Comparison of ENCODE assay signal across 17 cellular contexts in genomic region chr14:71852201-71852600, GRCh38.
DNase-seq lines count a peak whose midpoint lies in the region; ATAC-seq and FAIRE-seq lines count a peak whose summit lies in the region.
"Had no signal": no experiment of that assay in that cellular context is flagged by ENCODE, and none has a peak within 500 bp of the region (broad histone marks: within the 10 kb centered on the region; RNA-seq: fewer than 3 reads in every experiment).

No MANE protein-coding gene starts in this region.

- peak; percentile 31 for DNase-seq in CMK (ENCODE audit: low read depth)
- peak; percentile 66 to 68 for DNase-seq in Kasumi-1 (lab: John Stamatoyannopoulos, UW)
- peak; percentile 4 for DNase-seq in SK-MEL-5 (ENCODE audit: low read depth, low spot score)
- no peak for DNase-seq in left ventricle myocardium superior
- no peak for DNase-seq in GM19239 (ENCODE audit: insufficient read length, low spot score)
- no peak for DNase-seq in activated naive CD4-positive, alpha-beta T cell (lab: John Stamatoyannopoulos, UW)
- DNase-seq in iPS-NIHi7 (ENCODE audit: extremely low spot score) = no peak
- DNase-seq: activated CD4-positive, alpha-beta T cell treated with anti-CD3 and anti-CD28 coated beads for 36 hours; activated CD8-positive, alpha-beta memory T cell treated with anti-CD3 and anti-CD28 coated beads, Interleukin-2, amount 50 U/mL, for 48 hours; activated naive CD4-positive, alpha-beta T cell treated with anti-CD3 and anti-CD28 coated beads, Interleukin-2, amount 50 U/mL, for 16 hours; NCI-H1417; psoas muscle; stimulated activated CD4-positive, alpha-beta T cell treated with anti-CD3 and anti-CD28 coated beads, Interleukin-12 subunit alpha, Interleukin-12 subunit beta, amount 100 ng/mL, for 4 hours; stimulated activated naive CD8-positive, alpha-beta T cell treated with anti-CD3 and anti-CD28 coated beads, Interleukin-15, amount 100 ng/mL, for 72 hours had no signal

- no peak for FAIRE-seq in GM19239 (lab: Jason Lieb, UNC)
- FAIRE-seq: GM18507, urothelium cell line had no signal

- in situ Hi-C loops in SK-MEL-5 (cut with HindIII; ENCODE audit: low pct_unique_long_range_greater_than_20kb, low sequenced_read_pairs) = no loop called here

- ATAC-seq in left ventricle myocardium superior = peak; percentile 57
- no peak for ATAC-seq in GM19035 (IDR thresholded peaks at IDR 0.05; ENCODE audit: unreplicated experiment)
- ATAC-seq: activated CD4-positive, alpha-beta T cell treated with anti-CD3 and anti-CD28 coated beads for 36 hours; psoas muscle; stimulated activated naive CD8-positive, alpha-beta T cell treated with anti-CD3 and anti-CD28 coated beads, Interleukin-15, amount 100 ng/mL, for 72 hours had no signal

- intact Hi-C loops in left ventricle myocardium superior (cut with micrococcal nuclease) = no loop called here

Comparison
In these comparisons a context has a peak if more than half of its experiments do, and no peak if none do; other contexts are left out.
1. DNase-seq: peak in CMK (single experiment), Kasumi-1 (2 of 2) and SK-MEL-5 (single experiment); none in left ventricle myocardium superior (single experiment), GM19239 (single experiment), activated naive CD4-positive, alpha-beta T cell (0 of 4) and iPS-NIHi7 (single experiment).